15 cellular contexts compared by ENCODE assay signal in the genomic region with DNA sequence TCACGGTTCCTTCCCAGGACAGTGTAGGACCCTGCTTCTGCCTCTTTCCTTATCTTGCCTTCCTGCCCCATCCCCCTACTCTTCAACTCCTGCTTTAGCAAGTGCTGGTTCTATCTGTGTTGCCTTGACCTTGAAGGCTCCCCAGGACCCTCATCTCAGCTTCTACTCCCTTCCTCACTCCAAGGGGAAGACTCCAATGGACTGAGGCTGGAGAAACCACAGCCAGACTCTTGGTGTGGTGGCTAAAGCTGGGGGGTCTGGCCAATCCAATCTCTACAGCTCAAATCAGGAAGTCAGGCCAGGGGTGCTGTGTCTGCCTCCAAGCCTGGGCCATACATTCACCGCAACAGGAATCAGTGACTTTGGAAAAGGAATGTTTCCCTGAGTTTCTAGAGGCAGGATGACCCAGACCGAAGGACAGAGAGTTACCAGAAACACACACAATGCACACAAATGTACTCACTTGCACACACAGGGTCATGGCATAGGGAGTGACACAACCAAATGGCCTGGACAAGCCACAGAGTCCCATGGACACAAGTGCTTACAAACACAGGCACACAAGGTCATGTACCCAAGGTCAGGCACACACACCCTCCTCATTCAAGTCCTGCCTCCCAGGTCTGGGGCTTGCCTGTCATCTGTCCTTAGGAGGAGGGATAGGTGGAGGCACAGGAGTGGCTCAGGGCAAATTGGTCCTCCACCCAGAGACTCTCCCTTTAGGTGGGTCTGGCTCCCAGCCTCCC. TPM values are rescaled to one million over a fixed set of nuclear protein-coding genes. Genes with fewer than 3 reads are reported as not detected.
DNase-seq lines count a peak whose midpoint lies in the region; ATAC-seq and TF ChIP-seq lines count a peak whose summit lies in the region.
"Had no signal": no experiment of that assay in that cellular context is flagged by ENCODE, and none has a peak within 500 bp of the region (broad histone marks: within the 10 kb centered on the region; RNA-seq: fewer than 3 reads in every experiment).

No MANE protein-coding gene starts in this region.

- H3K36me3 ChIP-seq in SK-N-MC (ENCODE audit: insufficient read depth, low read length): no peaks in the 10 kb centered on the region
- H3K36me3 ChIP-seq: left lung had no signal

- H3K27me3 Mint-ChIP-seq in activated CD4-positive, alpha-beta T cell treated with anti-CD3 and anti-CD28 coated beads, Interleukin-2, amount 10 ng/mL, durations not matched to agents 24 days and 14 days: peaks cover 55% of the 10 kb centered on the region
- H3K27me3 Mint-ChIP-seq in glutamatergic neuron (ENCODE audit: unreplicated experiment): peaks cover 19% of the 10 kb centered on the region
- H3K27me3 Mint-ChIP-seq in progenitor cell of endocrine pancreas: peaks cover 40% of the 10 kb centered on the region

- H3K27ac Mint-ChIP-seq in activated CD4-positive, alpha-beta T cell treated with anti-CD3 and anti-CD28 coated beads, Interleukin-2, amount 10 ng/mL, durations not matched to agents 24 days and 14 days: no peak overlapping the region
- no peak overlapping the region for H3K27ac Mint-ChIP-seq in glutamatergic neuron (ENCODE audit: unreplicated experiment)
- H3K27ac Mint-ChIP-seq in progenitor cell of endocrine pancreas: no peak overlapping the region

- no peaks in the 10 kb centered on the region for H3K9me3 Mint-ChIP-seq in activated CD4-positive, alpha-beta T cell treated with anti-CD3 and anti-CD28 coated beads, Interleukin-2, amount 10 ng/mL, durations not matched to agents 24 days and 14 days
- H3K9me3 Mint-ChIP-seq in glutamatergic neuron (ENCODE audit: unreplicated experiment) (peaks cover 13% of the 10 kb centered on the region), progenitor cell of endocrine pancreas (ENCODE audit: low read depth) (no peaks in the 10 kb centered on the region)

- intact Hi-C loops in activated CD4-positive, alpha-beta T cell treated with anti-CD3 and anti-CD28 coated beads, Interleukin-2, amount 10 ng/mL, durations not matched to agents 24 days and 14 days (cut with micrococcal nuclease): no loop called here

- DNase-seq in activated CD4-positive, alpha-beta T cell treated with anti-CD3 and anti-CD28 coated beads, Interleukin-2, amount 10 ng/mL, durations not matched to agents 24 days and 14 days: peak; percentile 64
- DNase-seq in activated CD4-positive, alpha-beta T cell treated with anti-CD3 and anti-CD28 coated beads for 48 hours: no peak
- DNase-seq in SK-N-MC (ENCODE audit: low read depth, low spot score): no peak
- DNase-seq in glutamatergic neuron: no peak
- DNase-seq in progenitor cell of endocrine pancreas (ENCODE audit: low spot score, unreplicated experiment): no peak
- DNase-seq in stimulated activated naive CD4-positive, alpha-beta T cell treated with Interleukin-2 at 50 U/mL for 16 hours (lab: John Stamatoyannopoulos, UW): no peak
- DNase-seq in stimulated activated CD4-positive, alpha-beta T cell treated with anti-CD3 and anti-CD28 coated beads, Interleukin-2, amount 100 ng/mL, for 48 hours: no peak
- DNase-seq: ACHN, head of caudate nucleus, KBM-7, left lung, NCI-H1694 treated with DMSO at 0.1 percent for 48 hours had no signal

- no peak overlapping the region for H3K9ac ChIP-seq in SK-N-MC (ENCODE audit: insufficient read length)

- no peak for ATAC-seq in GM19467 (IDR thresholded peaks at IDR 0.05; ENCODE audit: unreplicated experiment)

- H3K9me3 ChIP-seq in SK-N-MC (ENCODE audit: low read depth, low read length): no peaks in the 10 kb centered on the region
- H3K9me3 ChIP-seq: left lung had no signal

- no peaks in the 10 kb centered on the region for H3K36me3 Mint-ChIP-seq in activated CD4-positive, alpha-beta T cell treated with anti-CD3 and anti-CD28 coated beads, Interleukin-2, amount 10 ng/mL, durations not matched to agents 24 days and 14 days (ENCODE audit: low read depth)
- H3K36me3 Mint-ChIP-seq in glutamatergic neuron (ENCODE audit: unreplicated experiment) (no peaks in the 10 kb centered on the region), progenitor cell of endocrine pancreas (ENCODE audit: insufficient read depth) (no peaks in the 10 kb centered on the region)

- H3K4me3 ChIP-seq in SK-N-MC: 0 out of 2 replicates have a peak overlapping the region, but pooled peaks have one; percentile 82
- H3K4me3 ChIP-seq: left lung had no signal

- TF ChIP-seq CTCF in glutamatergic neuron (IDR thresholded peaks at IDR 0.05; ENCODE audit: partially characterized antibody, unreplicated experiment) (no peak), progenitor cell of endocrine pancreas (IDR thresholded peaks at IDR 0.05; ENCODE audit: unreplicated experiment) (no peak)

- no peak overlapping the region for H3K27ac ChIP-seq in SK-N-MC
- H3K27ac ChIP-seq: left lung had no signal

- peaks cover 12% of the 10 kb centered on the region for H3K4me1 Mint-ChIP-seq in activated CD4-positive, alpha-beta T cell treated with anti-CD3 and anti-CD28 coated beads, Interleukin-2, amount 10 ng/mL, durations not matched to agents 24 days and 14 days
- H3K4me1 Mint-ChIP-seq in glutamatergic neuron (ENCODE audit: low read depth, unreplicated experiment) (peaks cover 29% of the 10 kb centered on the region), progenitor cell of endocrine pancreas (ENCODE audit: low read depth) (peaks cover 22% of the 10 kb centered on the region)

- H3K4me3 Mint-ChIP-seq in activated CD4-positive, alpha-beta T cell treated with anti-CD3 and anti-CD28 coated beads, Interleukin-2, amount 10 ng/mL, durations not matched to agents 24 days and 14 days: peak overlapping the region; percentile 45
- H3K4me3 Mint-ChIP-seq in glutamatergic neuron (ENCODE audit: unreplicated experiment) (peak overlapping the region; percentile 46), progenitor cell of endocrine pancreas (ENCODE audit: low read depth) (peak overlapping the region; percentile 63)

RNA-seq across cellular contexts. Expression of a gene that starts 1.7 kb away (rescaled TPM):
- 3.5 and 5.2 TPM in 2 replicates for total RNA-seq in activated CD4-positive, alpha-beta T cell treated with anti-CD3 and anti-CD28 coated beads, Interleukin-2, amount 10 ng/mL, durations not matched to agents 24 days and 14 days
- total RNA-seq in glutamatergic neuron (ENCODE audit: unreplicated experiment) (6.0 TPM), progenitor cell of endocrine pancreas (38.7 and 44.5 TPM in 2 replicates)
- total RNA-seq: endothelial cell of umbilical vein, osteoblast had no signal

RNA-seq across cellular contexts. Expression of a gene that starts 12.9 kb away (rescaled TPM):
- 0.54 and 0.85 TPM in 2 replicates for total RNA-seq in activated CD4-positive, alpha-beta T cell treated with anti-CD3 and anti-CD28 coated beads, Interleukin-2, amount 10 ng/mL, durations not matched to agents 24 days and 14 days
- total RNA-seq in glutamatergic neuron (ENCODE audit: unreplicated experiment) (4.6 TPM), progenitor cell of endocrine pancreas (16.5 and 17.0 TPM in 2 replicates)

RNA-seq across cellular contexts. Expression of a gene that starts 35.9 kb away (rescaled TPM):
- not detected in 2 replicates for total RNA-seq in activated CD4-positive, alpha-beta T cell treated with anti-CD3 and anti-CD28 coated beads, Interleukin-2, amount 10 ng/mL, durations not matched to agents 24 days and 14 days
- 21.7 TPM for total RNA-seq in glutamatergic neuron (ENCODE audit: unreplicated experiment)
- total RNA-seq in progenitor cell of endocrine pancreas: 17.5 and 26.8 TPM in 2 replicates

RNA-seq across cellular contexts. Expression of a gene that starts 51.7 kb away (rescaled TPM):
- 30.9 and 31.8 TPM in 2 replicates for total RNA-seq in activated CD4-positive, alpha-beta T cell treated with anti-CD3 and anti-CD28 coated beads, Interleukin-2, amount 10 ng/mL, durations not matched to agents 24 days and 14 days
- total RNA-seq in glutamatergic neuron (ENCODE audit: unreplicated experiment) (111 TPM), progenitor cell of endocrine pancreas (65.3 and 67.5 TPM in 2 replicates)

RNA-seq across cellular contexts. Expression of a gene that starts 54.1 kb away (rescaled TPM):
- total RNA-seq in activated CD4-positive, alpha-beta T cell treated with anti-CD3 and anti-CD28 coated beads, Interleukin-2, amount 10 ng/mL, durations not matched to agents 24 days and 14 days: not detected in 2 replicates
- total RNA-seq in glutamatergic neuron (ENCODE audit: unreplicated experiment) (not detected), progenitor cell of endocrine pancreas (not detected in 2 replicates)
- total RNA-seq: endothelial cell of umbilical vein, osteoblast had no signal

Comparison
In these comparisons a context has a peak if more than half of its experiments do, and no peak if none do; other contexts are left out.
1. RNA of a gene that starts 35.9 kb away (total RNA-seq): 21.7 TPM in glutamatergic neuron (single experiment) and 17.5 to 26.8 TPM in progenitor cell of endocrine pancreas; not detected in activated CD4-positive, alpha-beta T cell treated with anti-CD3 and anti-CD28 coated beads, Interleukin-2, amount 10 ng/mL, durations not matched to agents 24 days and 14 days; every median in the first group is over 10 times any median in the second.
2. Peak in every context shown above with its lines, with median percentiles within 50 percentile points of each other: H3K4me3 Mint-ChIP-seq.